29 cellular contexts compared by ENCODE assay signal in genomic region chr9:129826759-129827158, GRCh38.
"Had no signal": no experiment of that assay in that cellular context is flagged by ENCODE, and none has a peak within 500 bp of the region (broad histone marks: within the 10 kb centered on the region; RNA-seq: fewer than 3 reads in every experiment).

No MANE protein-coding gene starts in this region.

- H3K9me3 Mint-ChIP-seq: activated CD4-positive, alpha-beta memory T cell treated with anti-CD3 and anti-CD28 coated beads, Interleukin-2, amount 10 ng/mL, durations not matched to agents 7 days and 5 days; activated CD4-positive, alpha-beta T cell treated with anti-CD3 and anti-CD28 coated beads, Interleukin-2, amount 10 ng/mL, durations not matched to agents 24 days and 14 days; activated naive CD4-positive, alpha-beta T cell treated with anti-CD3 and anti-CD28 coated beads, Interleukin-2, amount 10 ng/mL, durations not matched to agents 7 days and 5 days; activated naive CD4-positive, alpha-beta T cell treated with anti-CD3 and anti-CD28 coated beads, Interleukin-2, amount 50 U/mL, for 72 hours; activated T-cell treated with anti-CD3 and anti-CD28 coated beads, Interleukin-2, amount 50 U/mL, for 24 hours; activated T-cell treated with anti-CD3 and anti-CD28 coated beads, Interleukin-2, amount 50 U/mL, for 72 hours; T-helper 2 cell treated with Interferon-gamma antibody and Interleukin-4, amounts not matched to agents 5 μg/mL and 100 μg/mL, for 36 hours had no signal

- H3K27me3 ChIP-seq: adrenal gland, body of pancreas, colonic mucosa, esophagus squamous epithelium, gastroesophageal sphincter, heart right ventricle had no signal

- ATAC-seq: activated CD4-positive, alpha-beta T cell treated with anti-CD3 and anti-CD28 coated beads for 36 hours; activated naive CD4-positive, alpha-beta T cell treated with anti-CD3 and anti-CD28 coated beads, Interleukin-2, amount 50 U/mL, for 72 hours; activated T-cell treated with anti-CD3 and anti-CD28 coated beads, Interleukin-2, amount 50 U/mL, for 72 hours; body of pancreas; gastroesophageal sphincter; heart right ventricle; T-helper 17 cell had no signal

- H3K27me3 Mint-ChIP-seq: activated CD4-positive, alpha-beta memory T cell treated with anti-CD3 and anti-CD28 coated beads, Interleukin-2, amount 10 ng/mL, durations not matched to agents 7 days and 5 days; activated CD4-positive, alpha-beta T cell treated with anti-CD3 and anti-CD28 coated beads for 36 hours; activated CD4-positive, alpha-beta T cell treated with anti-CD3 and anti-CD28 coated beads, Interleukin-2, amount 10 ng/mL, durations not matched to agents 24 days and 14 days; activated naive CD4-positive, alpha-beta T cell treated with anti-CD3 and anti-CD28 coated beads, Interleukin-2, amount 10 ng/mL, durations not matched to agents 7 days and 5 days; activated T-cell treated with anti-CD3 and anti-CD28 coated beads, Interleukin-2, amount 50 U/mL, for 24 hours; T-helper 17 cell had no signal

- H3K4me3 Mint-ChIP-seq: activated CD4-positive, alpha-beta memory T cell treated with anti-CD3 and anti-CD28 coated beads, Interleukin-2, amount 10 ng/mL, durations not matched to agents 7 days and 5 days; activated CD4-positive, alpha-beta T cell treated with anti-CD3 and anti-CD28 coated beads for 36 hours; activated CD4-positive, alpha-beta T cell treated with anti-CD3 and anti-CD28 coated beads, Interleukin-2, amount 10 ng/mL, durations not matched to agents 24 days and 14 days; activated naive CD4-positive, alpha-beta T cell treated with anti-CD3 and anti-CD28 coated beads, Interleukin-2, amount 10 ng/mL, durations not matched to agents 7 days and 5 days; activated T-cell treated with anti-CD3 and anti-CD28 coated beads, Interleukin-2, amount 50 U/mL, for 24 hours; activated T-cell treated with anti-CD3 and anti-CD28 coated beads, Interleukin-2, amount 50 U/mL, for 72 hours; T-helper 17 cell; T-helper 2 cell treated with Interferon-gamma antibody and Interleukin-4, amounts not matched to agents 5 μg/mL and 100 μg/mL, for 36 hours had no signal

- DNase-seq: activated CD4-positive, alpha-beta memory T cell treated with anti-CD3 and anti-CD28 coated beads, Interleukin-2, amount 10 ng/mL, durations not matched to agents 7 days and 5 days; activated CD4-positive, alpha-beta T cell treated with anti-CD3 and anti-CD28 coated beads for 36 hours; activated CD4-positive, alpha-beta T cell treated with anti-CD3 and anti-CD28 coated beads, Interleukin-2, amount 10 ng/mL, durations not matched to agents 24 days and 14 days; activated CD4-positive, CD25-positive, alpha-beta regulatory T cell; activated CD4-positive, CD25-positive, alpha-beta regulatory T cell treated with anti-CD3 and anti-CD28 coated beads, Interleukin-2, amount 50 U/mL, for 72 hours; activated CD8-positive, alpha-beta memory T cell treated with anti-CD3 and anti-CD28 coated beads, Interleukin-2, amount 50 U/mL, for 48 hours; activated gamma-delta T cell; activated naive CD4-positive, alpha-beta T cell; activated naive CD4-positive, alpha-beta T cell treated with anti-CD3 and anti-CD28 coated beads, Interleukin-2, amount 10 ng/mL, durations not matched to agents 7 days and 5 days; activated T-cell treated with anti-CD3 and anti-CD28 coated beads for 4 hours; activated T-cell treated with anti-CD3 and anti-CD28 coated beads, Interleukin-2, amount 50 U/mL, for 24 hours; activated T-cell treated with anti-CD3 and anti-CD28 coated beads, Interleukin-2, amount 50 U/mL, for 72 hours; adrenal gland; amygdala; aorta; body of pancreas; caudate nucleus; colonic mucosa; effector CD8-positive, alpha-beta T cell; esophagus squamous epithelium; foreskin melanocyte; heart right ventricle; T-helper 1 cell; T-helper 17 cell; T1000 had no signal

- H3K27ac ChIP-seq: adrenal gland, body of pancreas, colonic mucosa, epithelial cell of prostate, esophagus squamous epithelium, gastroesophageal sphincter, heart right ventricle had no signal

- H3K4me3 ChIP-seq: adrenal gland, body of pancreas, colonic mucosa, esophagus squamous epithelium, gastroesophageal sphincter, heart right ventricle had no signal

- H3K9me3 ChIP-seq: adrenal gland, body of pancreas, colonic mucosa, esophagus squamous epithelium, gastroesophageal sphincter, heart right ventricle had no signal

- H3K27ac Mint-ChIP-seq: activated CD4-positive, alpha-beta memory T cell treated with anti-CD3 and anti-CD28 coated beads, Interleukin-2, amount 10 ng/mL, durations not matched to agents 7 days and 5 days; activated CD4-positive, alpha-beta T cell treated with anti-CD3 and anti-CD28 coated beads for 36 hours; activated CD4-positive, alpha-beta T cell treated with anti-CD3 and anti-CD28 coated beads, Interleukin-2, amount 10 ng/mL, durations not matched to agents 24 days and 14 days; activated naive CD4-positive, alpha-beta T cell treated with anti-CD3 and anti-CD28 coated beads, Interleukin-2, amount 10 ng/mL, durations not matched to agents 7 days and 5 days; activated T-cell treated with anti-CD3 and anti-CD28 coated beads, Interleukin-2, amount 50 U/mL, for 72 hours; T-helper 17 cell; T-helper 2 cell treated with Interferon-gamma antibody and Interleukin-4, amounts not matched to agents 5 μg/mL and 100 μg/mL, for 36 hours had no signal
